In the genomic region with DNA sequence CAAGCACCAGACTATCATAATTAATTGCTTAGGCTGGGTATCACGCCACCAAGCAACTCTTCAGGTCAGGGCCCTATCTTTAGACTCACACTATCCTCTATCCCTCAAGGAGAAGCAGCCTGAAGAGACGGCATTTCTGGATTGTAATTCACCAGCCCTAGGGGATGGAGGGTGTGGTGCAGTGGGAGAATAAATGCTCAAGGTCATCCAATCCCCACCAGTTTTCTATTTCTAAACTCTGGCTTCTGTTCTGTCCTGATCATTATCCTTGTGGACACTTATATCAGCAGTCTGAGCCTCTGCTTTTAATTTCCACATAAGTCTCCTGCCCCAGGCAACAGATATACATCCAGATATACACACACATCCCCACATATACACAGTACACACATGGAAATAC, we compare ENCODE assay signal across 30 cellular contexts.
"Had no signal": no experiment of that assay in that cellular context is flagged by ENCODE, and none has a peak within 500 bp of the region (broad histone marks: within the 10 kb centered on the region; RNA-seq: fewer than 3 reads in every experiment).

No MANE protein-coding gene starts in this region.

- H3K4me3 ChIP-seq: ascending aorta, breast epithelium, cardiac muscle cell, colonic mucosa, esophagus squamous epithelium had no signal

- H3K27me3 ChIP-seq: ascending aorta, breast epithelium, cardiac muscle cell, colonic mucosa, esophagus squamous epithelium had no signal

- DNase-seq: activated CD4-positive, alpha-beta memory T cell treated with anti-CD3 and anti-CD28 coated beads, Interleukin-2, amount 10 ng/mL, durations not matched to agents 7 days and 5 days; activated CD4-positive, alpha-beta T cell treated with anti-CD3 and anti-CD28 coated beads for 36 hours; activated CD4-positive, alpha-beta T cell treated with anti-CD3 and anti-CD28 coated beads, Interleukin-2, amount 10 ng/mL, durations not matched to agents 24 days and 14 days; activated CD4-positive, CD25-positive, alpha-beta regulatory T cell; activated CD4-positive, CD25-positive, alpha-beta regulatory T cell treated with anti-CD3 and anti-CD28 coated beads, Interleukin-2, amount 50 U/mL, for 72 hours; activated CD8-positive, alpha-beta memory T cell treated with anti-CD3 and anti-CD28 coated beads, Interleukin-2, amount 50 U/mL, for 48 hours; activated gamma-delta T cell; activated naive CD4-positive, alpha-beta T cell; activated naive CD4-positive, alpha-beta T cell treated with anti-CD3 and anti-CD28 coated beads, Interleukin-2, amount 10 ng/mL, durations not matched to agents 7 days and 5 days; activated naive CD8-positive, alpha-beta T cell treated with anti-CD3 and anti-CD28 coated beads, Interleukin-2, amount 10 ng/mL, durations not matched to agents 7 days and 5 days; activated T-cell treated with anti-CD3 and anti-CD28 coated beads for 4 hours; activated T-cell treated with anti-CD3 and anti-CD28 coated beads, Interleukin-2, amount 50 U/mL, for 24 hours; activated T-cell treated with anti-CD3 and anti-CD28 coated beads, Interleukin-2, amount 50 U/mL, for 72 hours; central memory CD4-positive, alpha-beta T cell; cerebellar nuclear complex; colonic mucosa; effector CD8-positive, alpha-beta T cell; esophagus squamous epithelium; foreskin fibroblast; head of caudate nucleus; T-helper 1 cell; T-helper 17 cell had no signal

- H3K27ac ChIP-seq: ascending aorta, breast epithelium, cardiac muscle cell, colonic mucosa, epithelial cell of prostate, esophagus squamous epithelium had no signal

- H3K4me1 ChIP-seq: ascending aorta, breast epithelium, colonic mucosa, esophagus squamous epithelium had no signal

- H3K36me3 ChIP-seq: ascending aorta, breast epithelium, cardiac muscle cell, colonic mucosa, esophagus squamous epithelium had no signal

- FAIRE-seq: endometrium, endothelial cell of umbilical vein, frontal cortex had no signal

- ATAC-seq: activated CD4-positive, alpha-beta T cell treated with anti-CD3 and anti-CD28 coated beads for 36 hours; activated naive CD4-positive, alpha-beta T cell treated with anti-CD3 and anti-CD28 coated beads, Interleukin-2, amount 50 U/mL, for 72 hours; activated T-cell treated with anti-CD3 and anti-CD28 coated beads, Interleukin-2, amount 50 U/mL, for 72 hours; T-helper 17 cell had no signal

- H3K9me3 ChIP-seq: ascending aorta, breast epithelium, colonic mucosa, esophagus squamous epithelium had no signal
